ENCODE assay signal across 8 cellular contexts in genomic region chr17:68101075-68101991, GRCh38.
DNase-seq lines count a peak whose midpoint lies in the region; ATAC-seq, FAIRE-seq and TF ChIP-seq lines count a peak whose summit lies in the region.

No MANE protein-coding gene starts in this region.

- H3K4me1 Mint-ChIP-seq in IgD-negative memory B cell (peaks cover 18 to 33% (median 25%) of the 10 kb centered on the region in 3 donors), naive B cell (peaks cover 8 to 41% (median 37%) of the 10 kb centered on the region in 3 donors)

- CTCF ChIA-PET in BJ (lab: Yijun Ruan, JAX): interaction anchor here (1.0 kb wide), 1 partner anchor 10 kb away, joined by 6 read pairs; no protein-coding TSS in a partner anchor

- H3K27ac Mint-ChIP-seq in IgD-negative memory B cell (peak overlapping the region; percentile 90 to 97 (median 91)), naive B cell (peak overlapping the region; percentile 92 to 99 (median 96))

- peak overlapping the region; percentile 88 for H3K4me3 ChIP-seq in BJ (ENCODE audit: low read depth, low read length)

- H3K36me3 ChIP-seq in BJ (ENCODE audit: control insufficient read depth, insufficient read depth, low read length): no peaks in the 10 kb centered on the region

- no peaks in the 10 kb centered on the region for H3K9me3 Mint-ChIP-seq in IgD-negative memory B cell
- peaks cover 0 to 2% (median 0%) of the 10 kb centered on the region in 7 donors for H3K9me3 Mint-ChIP-seq in naive B cell

- H3K36me3 Mint-ChIP-seq in IgD-negative memory B cell (no peaks in the 10 kb centered on the region), naive B cell (no peaks in the 10 kb centered on the region)

- H3K27me3 ChIP-seq in BJ (ENCODE audit: control insufficient read depth, insufficient read depth, low read length): no peaks in the 10 kb centered on the region

- TF ChIP-seq CTCF in BJ (IDR thresholded peaks at IDR 0.05; ENCODE audit: insufficient read depth, low read depth, low read length) (no peak), GM20000 (IDR thresholded peaks at IDR 0.05; ENCODE audit: extremely low read depth, missing control alignments) (no peak)

- peak; percentile 42 for DNase-seq in BJ (ENCODE audit: low read depth)
- DNase-seq in GM20000 (ENCODE audit: low spot score): peak; percentile 91
- DNase-seq in RCC 7860 (ENCODE audit: low spot score): peak; percentile 86
- peak; percentile 67 for DNase-seq in activated effector memory CD4-positive, alpha-beta T cell treated with Interleukin-2 at 50 U/mL for 16 hours
- DNase-seq in fibroblast of peridontal ligament (ENCODE audit: extremely low read depth): peak; percentile 83
- DNase-seq in naive B cell: peak; percentile 72
- peak; percentile 50 for DNase-seq in stimulated activated CD8-positive, alpha-beta memory T cell treated with anti-CD3 and anti-CD28 coated beads, Interleukin-7, amount 100 ng/mL, for 24 hours (ENCODE audit: low read depth)

- POLR2A ChIA-PET in BJ (lab: Charles Lee): no interaction called here

- H3K27me3 Mint-ChIP-seq in IgD-negative memory B cell: no peaks in the 10 kb centered on the region
- H3K27me3 Mint-ChIP-seq in naive B cell: no peaks in the 10 kb centered on the region

- FAIRE-seq in RCC 7860 (lab: Jason Lieb, UNC): no peak

- H3K4me3 Mint-ChIP-seq in IgD-negative memory B cell (peak overlapping the region; percentile 93 to 99 (median 96)), naive B cell (peak overlapping the region; percentile 92 to 98 (median 94))

- peak; percentile 79 to 83 for ATAC-seq in naive B cell (ENCODE audit: low read depth in 2 of 2)

Comparison
In these comparisons a context has a peak if more than half of its experiments do, and no peak if none do; other contexts are left out.
1. Peak in every context shown above with its lines: DNase-seq, ATAC-seq and H3K4me3 ChIP-seq.